1 cellular context compared by ENCODE assay signal in the genomic region with DNA sequence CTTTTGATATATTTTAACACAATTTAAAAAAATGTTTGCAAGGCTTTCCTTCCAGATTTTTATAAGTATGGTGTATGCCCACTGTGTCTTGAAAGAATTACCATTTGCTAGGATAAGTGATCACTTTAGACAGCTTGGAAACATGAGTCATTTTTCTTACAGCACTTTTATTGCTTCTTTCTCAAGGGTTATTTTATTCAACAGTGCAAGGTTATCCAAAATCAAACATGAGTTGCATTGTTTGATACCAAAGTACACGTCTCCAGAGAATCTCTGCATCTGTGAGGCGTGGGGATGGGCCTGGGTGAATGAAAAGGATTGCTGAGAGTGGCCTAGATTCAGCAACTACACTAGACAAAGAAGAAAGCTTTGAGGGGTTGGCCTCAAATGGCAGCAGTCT.
TF ChIP-seq lines count a peak whose summit lies in the region.

No MANE protein-coding gene starts in this region.

TF ChIP-seq in SK-N-SH treated with all-trans-retinoic acid at 6 μM for 48 hours, 23 proteins besides CTCF, POLR2A, EP300 and RAD21 (continued from another document):
- TF ChIP-seq, protein P1, sequence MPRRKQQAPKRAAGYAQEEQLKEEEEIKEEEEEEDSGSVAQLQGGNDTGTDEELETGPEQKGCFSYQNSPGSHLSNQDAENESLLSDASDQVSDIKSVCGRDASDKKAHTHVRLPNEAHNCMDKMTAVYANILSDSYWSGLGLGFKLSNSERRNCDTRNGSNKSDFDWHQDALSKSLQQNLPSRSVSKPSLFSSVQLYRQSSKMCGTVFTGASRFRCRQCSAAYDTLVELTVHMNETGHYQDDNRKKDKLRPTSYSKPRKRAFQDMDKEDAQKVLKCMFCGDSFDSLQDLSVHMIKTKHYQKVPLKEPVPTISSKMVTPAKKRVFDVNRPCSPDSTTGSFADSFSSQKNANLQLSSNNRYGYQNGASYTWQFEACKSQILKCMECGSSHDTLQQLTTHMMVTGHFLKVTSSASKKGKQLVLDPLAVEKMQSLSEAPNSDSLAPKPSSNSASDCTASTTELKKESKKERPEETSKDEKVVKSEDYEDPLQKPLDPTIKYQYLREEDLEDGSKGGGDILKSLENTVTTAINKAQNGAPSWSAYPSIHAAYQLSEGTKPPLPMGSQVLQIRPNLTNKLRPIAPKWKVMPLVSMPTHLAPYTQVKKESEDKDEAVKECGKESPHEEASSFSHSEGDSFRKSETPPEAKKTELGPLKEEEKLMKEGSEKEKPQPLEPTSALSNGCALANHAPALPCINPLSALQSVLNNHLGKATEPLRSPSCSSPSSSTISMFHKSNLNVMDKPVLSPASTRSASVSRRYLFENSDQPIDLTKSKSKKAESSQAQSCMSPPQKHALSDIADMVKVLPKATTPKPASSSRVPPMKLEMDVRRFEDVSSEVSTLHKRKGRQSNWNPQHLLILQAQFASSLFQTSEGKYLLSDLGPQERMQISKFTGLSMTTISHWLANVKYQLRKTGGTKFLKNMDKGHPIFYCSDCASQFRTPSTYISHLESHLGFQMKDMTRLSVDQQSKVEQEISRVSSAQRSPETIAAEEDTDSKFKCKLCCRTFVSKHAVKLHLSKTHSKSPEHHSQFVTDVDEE (CRISPR knock-in tag; IDR thresholded peaks at IDR 0.05): no peak
- TF ChIP-seq ZFP3 (CRISPR knock-in tag; IDR thresholded peaks at IDR 0.05): no peak
- no peak for TF ChIP-seq SNAI2 (CRISPR knock-in tag; IDR thresholded peaks at IDR 0.05)
- no peak for TF ChIP-seq RARB (CRISPR knock-in tag; IDR thresholded peaks at IDR 0.05)
